Comparison of ENCODE assay signal across 8 cellular contexts in genomic region chr17:75288359-75288758, GRCh38. TPM values are rescaled to one million over a fixed set of nuclear protein-coding genes. Genes with fewer than 3 reads are reported as not detected.
A peak's percentile ranks its signal among the peaks of the same experiment; 100 is the strongest.
DNase-seq lines count a peak whose midpoint lies in the region; ATAC-seq lines count a peak whose summit lies in the region.

No MANE protein-coding gene starts in this region.

- no peaks in the 10 kb centered on the region for H3K27me3 Mint-ChIP-seq in T-helper 1 cell treated with Interleukin-12 subunit alpha and Interleukin-12 subunit beta and Interleukin-4 antibody, amounts not matched to agents 30 μg/mL and 1 μg/mL, for 36 hours (ENCODE audit: low read depth)
- no peaks in the 10 kb centered on the region for H3K27me3 Mint-ChIP-seq in activated T-helper 1 cell treated with anti-CD3 and anti-CD28 coated beads, Interleukin-12 subunit alpha, Interleukin-12 subunit beta, Interleukin-2, Interleukin-4 antibody, amounts not matched to agents 30 ng/mL and 10 ng/mL and 1 ng/mL, durations not matched to agents 14 hours and 24 hours and 36 hours (ENCODE audit: insufficient read depth)
- H3K27me3 Mint-ChIP-seq in stimulated activated naive B cell treated with anti-CD40 and anti-IgM and Interleukin-4, amounts not matched to agents 10 μg/mL and 1 μg/mL and 100 μg/mL, for 72 hours = no peaks in the 10 kb centered on the region

- no peak overlapping the region for H3K27ac ChIP-seq in iPS-18a (ENCODE audit: low read length)

- peak overlapping the region; percentile 97 for H3K4me3 Mint-ChIP-seq in T-helper 1 cell treated with Interleukin-12 subunit alpha and Interleukin-12 subunit beta and Interleukin-4 antibody, amounts not matched to agents 30 μg/mL and 1 μg/mL, for 36 hours
- H3K4me3 Mint-ChIP-seq in activated T-helper 1 cell treated with anti-CD3 and anti-CD28 coated beads, Interleukin-12 subunit alpha, Interleukin-12 subunit beta, Interleukin-2, Interleukin-4 antibody, amounts not matched to agents 30 ng/mL and 10 ng/mL and 1 ng/mL, durations not matched to agents 14 hours and 24 hours and 36 hours = peak overlapping the region; percentile 97
- H3K4me3 Mint-ChIP-seq in stimulated activated naive B cell treated with anti-CD40 and anti-IgM and Interleukin-4, amounts not matched to agents 10 μg/mL and 1 μg/mL and 100 μg/mL, for 72 hours = peak overlapping the region; percentile 97

- no peaks in the 10 kb centered on the region for H3K9me3 ChIP-seq in iPS-18a (ENCODE audit: control insufficient read depth, low read depth, low read length)

- H3K36me3 Mint-ChIP-seq in T-helper 1 cell treated with Interleukin-12 subunit alpha and Interleukin-12 subunit beta and Interleukin-4 antibody, amounts not matched to agents 30 μg/mL and 1 μg/mL, for 36 hours (ENCODE audit: low read depth) = peaks cover 14% of the 10 kb centered on the region
- peaks cover 34% of the 10 kb centered on the region for H3K36me3 Mint-ChIP-seq in activated T-helper 1 cell treated with anti-CD3 and anti-CD28 coated beads, Interleukin-12 subunit alpha, Interleukin-12 subunit beta, Interleukin-2, Interleukin-4 antibody, amounts not matched to agents 30 ng/mL and 10 ng/mL and 1 ng/mL, durations not matched to agents 14 hours and 24 hours and 36 hours (ENCODE audit: low read depth)
- peaks cover 33 to 35% of the 10 kb centered on the region in 2 donors for H3K36me3 Mint-ChIP-seq in stimulated activated naive B cell treated with anti-CD40 and anti-IgM and Interleukin-4, amounts not matched to agents 10 μg/mL and 1 μg/mL and 100 μg/mL, for 72 hours

- H3K27me3 ChIP-seq in iPS-18a (ENCODE audit: control insufficient read depth, insufficient read depth, low read length) = peaks cover 3% of the 10 kb centered on the region

- peaks cover 4% of the 10 kb centered on the region for H3K4me1 ChIP-seq in iPS-18a (ENCODE audit: control insufficient read depth, low read depth, low read length)

- H3K36me3 ChIP-seq in iPS-18a (ENCODE audit: control insufficient read depth, low read depth, low read length) = peaks cover 9% of the 10 kb centered on the region

- H3K4me1 Mint-ChIP-seq in T-helper 1 cell treated with Interleukin-12 subunit alpha and Interleukin-12 subunit beta and Interleukin-4 antibody, amounts not matched to agents 30 μg/mL and 1 μg/mL, for 36 hours (ENCODE audit: low read depth) = peaks cover 19% of the 10 kb centered on the region
- peaks cover 20% of the 10 kb centered on the region for H3K4me1 Mint-ChIP-seq in activated T-helper 1 cell treated with anti-CD3 and anti-CD28 coated beads, Interleukin-12 subunit alpha, Interleukin-12 subunit beta, Interleukin-2, Interleukin-4 antibody, amounts not matched to agents 30 ng/mL and 10 ng/mL and 1 ng/mL, durations not matched to agents 14 hours and 24 hours and 36 hours (ENCODE audit: low read depth)
- peaks cover 20 to 67% of the 10 kb centered on the region in 2 donors for H3K4me1 Mint-ChIP-seq in stimulated activated naive B cell treated with anti-CD40 and anti-IgM and Interleukin-4, amounts not matched to agents 10 μg/mL and 1 μg/mL and 100 μg/mL, for 72 hours

- peak overlapping the region; percentile 59 for H3K9ac ChIP-seq in iPS-18a (ENCODE audit: low read length)

- no peaks in the 10 kb centered on the region for H3K9me3 Mint-ChIP-seq in T-helper 1 cell treated with Interleukin-12 subunit alpha and Interleukin-12 subunit beta and Interleukin-4 antibody, amounts not matched to agents 30 μg/mL and 1 μg/mL, for 36 hours
- no peaks in the 10 kb centered on the region for H3K9me3 Mint-ChIP-seq in activated T-helper 1 cell treated with anti-CD3 and anti-CD28 coated beads, Interleukin-12 subunit alpha, Interleukin-12 subunit beta, Interleukin-2, Interleukin-4 antibody, amounts not matched to agents 30 ng/mL and 10 ng/mL and 1 ng/mL, durations not matched to agents 14 hours and 24 hours and 36 hours
- no peaks in the 10 kb centered on the region for H3K9me3 Mint-ChIP-seq in stimulated activated naive B cell treated with anti-CD40 and anti-IgM and Interleukin-4, amounts not matched to agents 10 μg/mL and 1 μg/mL and 100 μg/mL, for 72 hours

- intact Hi-C loops in activated T-helper 1 cell treated with anti-CD3 and anti-CD28 coated beads, Interleukin-12 subunit alpha, Interleukin-12 subunit beta, Interleukin-2, Interleukin-4 antibody, amounts not matched to agents 30 ng/mL and 10 ng/mL and 1 ng/mL, durations not matched to agents 14 hours and 24 hours and 36 hours (cut with micrococcal nuclease) = loop anchor here (2.0 kb wide), 3 partner anchors 38 to 378 kb away; partner anchors contain the start of genes RECQL5, SAP30BP and TMEM94

- no peak for ATAC-seq in stimulated activated naive B cell treated with anti-CD40 and anti-IgM and Interleukin-4, amounts not matched to agents 10 μg/mL and 1 μg/mL and 100 μg/mL, for 72 hours (replicated peaks)
- no peak for ATAC-seq in HG02840 (IDR thresholded peaks at IDR 0.05; ENCODE audit: low FRiP score, unreplicated experiment)

- H3K27ac Mint-ChIP-seq in T-helper 1 cell treated with Interleukin-12 subunit alpha and Interleukin-12 subunit beta and Interleukin-4 antibody, amounts not matched to agents 30 μg/mL and 1 μg/mL, for 36 hours = peak overlapping the region; percentile 100
- H3K27ac Mint-ChIP-seq in activated T-helper 1 cell treated with anti-CD3 and anti-CD28 coated beads, Interleukin-12 subunit alpha, Interleukin-12 subunit beta, Interleukin-2, Interleukin-4 antibody, amounts not matched to agents 30 ng/mL and 10 ng/mL and 1 ng/mL, durations not matched to agents 14 hours and 24 hours and 36 hours = peak overlapping the region; percentile 100
- H3K27ac Mint-ChIP-seq in stimulated activated naive B cell treated with anti-CD40 and anti-IgM and Interleukin-4, amounts not matched to agents 10 μg/mL and 1 μg/mL and 100 μg/mL, for 72 hours = peak overlapping the region; percentile 100

- DNase-seq in T-helper 1 cell (no peak), NCI-H226 (no peak), inferior parietal cortex (ENCODE audit: extremely low spot score) (no peak)
- no peak for DNase-seq in activated T-helper 1 cell treated with anti-CD3 and anti-CD28 coated beads, Interleukin-12 subunit alpha, Interleukin-12 subunit beta, Interleukin-2, Interleukin-4 antibody, amounts not matched to agents 30 ng/mL and 10 ng/mL and 1 ng/mL, durations not matched to agents 14 hours and 24 hours and 36 hours (ENCODE audit: low spot score)
- DNase-seq in stimulated activated naive B cell treated with anti-CD40 and anti-IgM and Interleukin-4, amounts not matched to agents 10 μg/mL and 1 μg/mL and 100 μg/mL, for 72 hours = no peak

- H3K4me3 ChIP-seq in iPS-18a (ENCODE audit: low read length) = peak overlapping the region; percentile 82

RNA-seq across cellular contexts. Expression of gene SLC25A19, which starts 0.9 kb away (rescaled TPM):
- 119 and 126 TPM in 2 replicates for total RNA-seq in activated T-helper 1 cell treated with anti-CD3 and anti-CD28 coated beads, Interleukin-12 subunit alpha, Interleukin-12 subunit beta, Interleukin-2, Interleukin-4 antibody, amounts not matched to agents 30 ng/mL and 10 ng/mL and 1 ng/mL, durations not matched to agents 14 hours and 24 hours and 36 hours

RNA-seq across cellular contexts. Expression of gene MIF4GD, which starts 17.3 kb away (rescaled TPM):
- total RNA-seq in activated T-helper 1 cell treated with anti-CD3 and anti-CD28 coated beads, Interleukin-12 subunit alpha, Interleukin-12 subunit beta, Interleukin-2, Interleukin-4 antibody, amounts not matched to agents 30 ng/mL and 10 ng/mL and 1 ng/mL, durations not matched to agents 14 hours and 24 hours and 36 hours = 49.0 and 49.3 TPM in 2 replicates

RNA-seq across cellular contexts. Expression of gene MRPS7, which starts 26.7 kb away (rescaled TPM):
- total RNA-seq in activated T-helper 1 cell treated with anti-CD3 and anti-CD28 coated beads, Interleukin-12 subunit alpha, Interleukin-12 subunit beta, Interleukin-2, Interleukin-4 antibody, amounts not matched to agents 30 ng/mL and 10 ng/mL and 1 ng/mL, durations not matched to agents 14 hours and 24 hours and 36 hours = 126 and 130 TPM in 2 replicates

RNA-seq across cellular contexts. Expression of gene GGA3, which starts 27.0 kb away (rescaled TPM):
- total RNA-seq in activated T-helper 1 cell treated with anti-CD3 and anti-CD28 coated beads, Interleukin-12 subunit alpha, Interleukin-12 subunit beta, Interleukin-2, Interleukin-4 antibody, amounts not matched to agents 30 ng/mL and 10 ng/mL and 1 ng/mL, durations not matched to agents 14 hours and 24 hours and 36 hours = 93.4 and 94.3 TPM in 2 replicates
